ENCODE assay signal across 11 cellular contexts in the genomic region with DNA sequence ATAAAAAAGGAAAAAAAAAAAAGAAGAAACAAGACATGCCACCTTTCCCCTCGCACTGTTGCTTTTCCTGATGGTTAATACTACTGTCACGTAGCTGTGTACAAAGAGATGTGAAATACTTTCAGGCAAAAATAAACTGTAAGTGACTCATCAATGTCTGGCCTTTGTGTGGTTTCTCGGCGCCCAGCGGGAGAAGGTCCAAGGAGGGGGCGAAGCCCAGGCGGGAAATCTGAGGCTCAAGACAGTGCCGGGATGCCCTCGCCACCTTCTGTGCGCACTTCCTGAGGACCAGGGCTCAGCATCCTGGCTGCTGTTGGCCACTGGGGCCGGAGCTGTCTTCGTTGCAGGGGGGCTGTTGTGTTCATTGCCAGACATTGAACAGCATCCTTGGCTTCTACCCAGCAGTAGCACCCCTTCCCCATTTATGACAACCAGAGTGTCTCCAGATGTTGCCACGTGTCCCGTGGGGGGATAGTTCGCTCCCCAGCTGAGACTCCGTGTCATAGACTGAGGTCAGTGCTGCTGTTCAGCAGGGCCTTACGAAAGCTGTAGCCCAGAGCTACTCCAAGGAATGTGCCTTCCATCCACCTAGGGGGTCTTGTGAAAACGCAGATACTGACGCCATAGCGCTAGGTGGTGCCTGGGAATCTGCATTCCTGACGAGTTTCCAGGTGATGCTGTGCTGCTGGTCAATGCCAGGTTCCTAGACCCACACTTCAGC.
DNase-seq lines count a peak whose midpoint lies in the region; ATAC-seq lines count a peak whose summit lies in the region.
"Had no signal": no experiment of that assay in that cellular context is flagged by ENCODE, and none has a peak within 500 bp of the region (broad histone marks: within the 10 kb centered on the region; RNA-seq: fewer than 3 reads in every experiment).

No MANE protein-coding gene starts in this region.

- no peak for DNase-seq in activated T-cell treated with anti-CD3 and anti-CD28 coated beads, Interleukin-2, amount 50 U/mL, for 24 hours
- DNase-seq in activated T-cell treated with anti-CD3 and anti-CD28 coated beads for 4 hours (no peak), SW 1271 (lab: John Stamatoyannopoulos, UW) (peak; percentile 83 to 89), foreskin melanocyte (peak; percentile 70), germinal center (ENCODE audit: low spot score) (no peak)
- DNase-seq in T-helper 2 cell treated with Interferon-gamma antibody and Interleukin-4, amounts not matched to agents 5 μg/mL and 100 μg/mL, for 36 hours (ENCODE audit: low spot score): no peak
- DNase-seq: COR-L47, psoas muscle had no signal

- H3K9me3 ChIP-seq in thymus (ENCODE audit: control insufficient read depth): no peaks in the 10 kb centered on the region
- H3K9me3 ChIP-seq: psoas muscle had no signal

- no peaks in the 10 kb centered on the region for H3K9me3 Mint-ChIP-seq in activated T-cell treated with anti-CD3 and anti-CD28 coated beads, Interleukin-2, amount 50 U/mL, for 24 hours
- H3K9me3 Mint-ChIP-seq in T-helper 2 cell treated with Interferon-gamma antibody and Interleukin-4, amounts not matched to agents 5 μg/mL and 100 μg/mL, for 36 hours: no peaks in the 10 kb centered on the region

- H3K27ac ChIP-seq in thymus (ENCODE audit: low read depth): peak overlapping the region; percentile 11
- H3K27ac ChIP-seq: psoas muscle had no signal

- no peaks in the 10 kb centered on the region for H3K27me3 ChIP-seq in thymus (ENCODE audit: control insufficient read depth, insufficient read depth)

- peak overlapping the region; percentile 35 for H3K27ac Mint-ChIP-seq in activated T-cell treated with anti-CD3 and anti-CD28 coated beads, Interleukin-2, amount 50 U/mL, for 24 hours
- H3K27ac Mint-ChIP-seq in T-helper 2 cell treated with Interferon-gamma antibody and Interleukin-4, amounts not matched to agents 5 μg/mL and 100 μg/mL, for 36 hours: no peak overlapping the region
- H3K27ac Mint-ChIP-seq: activated naive CD8-positive, alpha-beta T cell had no signal

- H3K4me3 Mint-ChIP-seq in activated T-cell treated with anti-CD3 and anti-CD28 coated beads, Interleukin-2, amount 50 U/mL, for 24 hours: no peak overlapping the region
- no peak overlapping the region for H3K4me3 Mint-ChIP-seq in T-helper 2 cell treated with Interferon-gamma antibody and Interleukin-4, amounts not matched to agents 5 μg/mL and 100 μg/mL, for 36 hours
- H3K4me3 Mint-ChIP-seq: activated naive CD8-positive, alpha-beta T cell had no signal

- WGBS in thymus: 91% methylated on average over 21 of the region's 21 CpGs

- ATAC-seq in GM18861 (IDR thresholded peaks at IDR 0.05; ENCODE audit: unreplicated experiment): no peak

- peaks cover 6% of the 10 kb centered on the region for H3K4me1 ChIP-seq in thymus (ENCODE audit: control insufficient read depth, insufficient read depth, low read length)
- H3K4me1 ChIP-seq: psoas muscle had no signal

- peaks cover 32% of the 10 kb centered on the region for H3K4me1 Mint-ChIP-seq in activated T-cell treated with anti-CD3 and anti-CD28 coated beads, Interleukin-2, amount 50 U/mL, for 24 hours (ENCODE audit: low read depth)
- H3K4me1 Mint-ChIP-seq in T-helper 2 cell treated with Interferon-gamma antibody and Interleukin-4, amounts not matched to agents 5 μg/mL and 100 μg/mL, for 36 hours (ENCODE audit: low read depth): peaks cover 20% of the 10 kb centered on the region

- H3K36me3 Mint-ChIP-seq in activated T-cell treated with anti-CD3 and anti-CD28 coated beads, Interleukin-2, amount 50 U/mL, for 24 hours (ENCODE audit: low read depth): peaks cover 29% of the 10 kb centered on the region
- peaks cover 19% of the 10 kb centered on the region for H3K36me3 Mint-ChIP-seq in T-helper 2 cell treated with Interferon-gamma antibody and Interleukin-4, amounts not matched to agents 5 μg/mL and 100 μg/mL, for 36 hours (ENCODE audit: low read depth)

- H3K36me3 ChIP-seq in thymus (ENCODE audit: control insufficient read depth, insufficient read depth): peaks cover 38% of the 10 kb centered on the region

- no peak overlapping the region for H3K4me3 ChIP-seq in thymus (ENCODE audit: low read length)
- H3K4me3 ChIP-seq: psoas muscle had no signal

- H3K27me3 Mint-ChIP-seq in activated T-cell treated with anti-CD3 and anti-CD28 coated beads, Interleukin-2, amount 50 U/mL, for 24 hours: no peaks in the 10 kb centered on the region
- no peaks in the 10 kb centered on the region for H3K27me3 Mint-ChIP-seq in T-helper 2 cell treated with Interferon-gamma antibody and Interleukin-4, amounts not matched to agents 5 μg/mL and 100 μg/mL, for 36 hours (ENCODE audit: low read depth)
- H3K27me3 Mint-ChIP-seq: activated naive CD8-positive, alpha-beta T cell had no signal

Comparison
In these comparisons a context has a peak if more than half of its experiments do, and no peak if none do; other contexts are left out.
1. DNase-seq: peak in SW 1271 (2 of 2) and foreskin melanocyte (single experiment); none in activated T-cell treated with anti-CD3 and anti-CD28 coated beads, Interleukin-2, amount 50 U/mL, for 24 hours (single experiment), activated T-cell treated with anti-CD3 and anti-CD28 coated beads for 4 hours (single experiment), T-helper 2 cell treated with Interferon-gamma antibody and Interleukin-4, amounts not matched to agents 5 μg/mL and 100 μg/mL, for 36 hours (single experiment) and germinal center (single experiment).